1 cellular context compared by ENCODE assay signal in the genomic region with DNA sequence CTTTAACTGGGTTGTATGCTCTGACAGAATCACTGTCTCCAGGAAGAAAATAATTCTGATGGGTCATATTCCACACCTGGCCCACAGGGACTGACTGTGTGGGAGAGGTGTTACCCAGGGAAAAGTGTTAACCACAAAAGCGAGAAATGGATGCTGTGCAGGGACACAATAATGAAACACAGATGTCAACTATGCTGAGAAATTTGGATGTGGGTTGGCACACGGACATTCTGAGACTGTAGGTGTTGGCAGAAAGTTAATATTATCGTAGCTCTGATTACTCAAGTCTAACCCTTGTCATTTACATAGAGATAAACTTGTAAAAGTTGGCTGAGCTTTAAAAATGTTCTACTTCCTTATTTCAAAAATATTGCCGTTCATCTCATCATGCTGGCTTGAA.
TF ChIP-seq lines count a peak whose summit lies in the region.

No MANE protein-coding gene starts in this region.

TF ChIP-seq in GM12878, 131 proteins besides CTCF, POLR2A, EP300 and RAD21:
- TF ChIP-seq YY1 (IDR thresholded peaks at IDR 0.05; ENCODE audit: low read depth, low read length): no peak
- TF ChIP-seq MTA2 (IDR thresholded peaks at IDR 0.05; ENCODE audit: low read depth): 0 out of 2 replicates have a peak, but pooled peaks have one; percentile 36
- TF ChIP-seq, protein P1, sequence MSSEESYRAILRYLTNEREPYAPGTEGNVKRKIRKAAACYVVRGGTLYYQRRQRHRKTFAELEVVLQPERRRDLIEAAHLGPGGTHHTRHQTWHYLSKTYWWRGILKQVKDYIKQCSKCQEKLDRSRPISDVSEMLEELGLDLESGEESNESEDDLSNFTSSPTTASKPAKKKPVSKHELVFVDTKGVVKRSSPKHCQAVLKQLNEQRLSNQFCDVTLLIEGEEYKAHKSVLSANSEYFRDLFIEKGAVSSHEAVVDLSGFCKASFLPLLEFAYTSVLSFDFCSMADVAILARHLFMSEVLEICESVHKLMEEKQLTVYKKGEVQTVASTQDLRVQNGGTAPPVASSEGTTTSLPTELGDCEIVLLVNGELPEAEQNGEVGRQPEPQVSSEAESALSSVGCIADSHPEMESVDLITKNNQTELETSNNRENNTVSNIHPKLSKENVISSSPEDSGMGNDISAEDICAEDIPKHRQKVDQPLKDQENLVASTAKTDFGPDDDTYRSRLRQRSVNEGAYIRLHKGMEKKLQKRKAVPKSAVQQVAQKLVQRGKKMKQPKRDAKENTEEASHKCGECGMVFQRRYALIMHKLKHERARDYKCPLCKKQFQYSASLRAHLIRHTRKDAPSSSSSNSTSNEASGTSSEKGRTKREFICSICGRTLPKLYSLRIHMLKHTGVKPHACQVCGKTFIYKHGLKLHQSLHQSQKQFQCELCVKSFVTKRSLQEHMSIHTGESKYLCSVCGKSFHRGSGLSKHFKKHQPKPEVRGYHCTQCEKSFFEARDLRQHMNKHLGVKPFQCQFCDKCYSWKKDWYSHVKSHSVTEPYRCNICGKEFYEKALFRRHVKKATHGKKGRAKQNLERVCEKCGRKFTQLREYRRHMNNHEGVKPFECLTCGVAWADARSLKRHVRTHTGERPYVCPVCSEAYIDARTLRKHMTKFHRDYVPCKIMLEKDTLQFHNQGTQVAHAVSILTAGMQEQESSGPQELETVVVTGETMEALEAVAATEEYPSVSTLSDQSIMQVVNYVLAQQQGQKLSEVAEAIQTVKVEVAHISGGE (CRISPR knock-in tag; IDR thresholded peaks at IDR 0.05): no peak
- TF ChIP-seq SRF (IDR thresholded peaks at IDR 0.05; ENCODE audit: low read depth in 2 of 2, low read length in 2 of 2): no peak
- peak; percentile 60; the same call in 1 of the 2 replicates for TF ChIP-seq IKZF1 (conservative IDR thresholded peaks at IDR 0.05)
- TF ChIP-seq, protein P2, sequence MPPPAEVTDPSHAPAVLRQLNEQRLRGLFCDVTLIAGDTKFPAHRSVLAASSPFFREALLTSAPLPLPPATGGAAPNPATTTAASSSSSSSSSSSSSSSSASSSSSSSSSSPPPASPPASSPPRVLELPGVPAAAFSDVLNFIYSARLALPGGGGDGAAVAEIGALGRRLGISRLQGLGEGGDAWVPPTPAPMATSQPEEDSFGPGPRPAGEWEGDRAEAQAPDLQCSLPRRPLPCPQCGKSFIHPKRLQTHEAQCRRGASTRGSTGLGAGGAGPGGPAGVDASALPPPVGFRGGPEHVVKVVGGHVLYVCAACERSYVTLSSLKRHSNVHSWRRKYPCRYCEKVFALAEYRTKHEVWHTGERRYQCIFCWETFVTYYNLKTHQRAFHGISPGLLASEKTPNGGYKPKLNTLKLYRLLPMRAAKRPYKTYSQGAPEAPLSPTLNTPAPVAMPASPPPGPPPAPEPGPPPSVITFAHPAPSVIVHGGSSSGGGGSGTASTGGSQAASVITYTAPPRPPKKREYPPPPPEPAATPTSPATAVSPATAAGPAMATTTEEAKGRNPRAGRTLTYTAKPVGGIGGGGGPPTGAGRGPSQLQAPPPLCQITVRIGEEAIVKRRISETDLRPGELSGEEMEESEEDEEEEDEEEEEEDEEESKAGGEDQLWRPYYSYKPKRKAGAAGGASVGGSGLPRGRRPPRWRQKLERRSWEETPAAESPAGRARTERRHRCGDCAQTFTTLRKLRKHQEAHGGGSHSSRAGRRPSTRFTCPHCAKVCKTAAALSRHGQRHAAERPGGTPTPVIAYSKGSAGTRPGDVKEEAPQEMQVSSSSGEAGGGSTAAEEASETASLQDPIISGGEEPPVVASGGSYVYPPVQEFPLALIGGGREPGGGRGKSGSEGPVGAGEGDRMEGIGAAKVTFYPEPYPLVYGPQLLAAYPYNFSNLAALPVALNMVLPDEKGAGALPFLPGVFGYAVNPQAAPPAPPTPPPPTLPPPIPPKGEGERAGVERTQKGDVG (CRISPR knock-in tag; IDR thresholded peaks at IDR 0.05): no peak
- no peak for TF ChIP-seq JUND (IDR thresholded peaks at IDR 0.05; ENCODE audit: low read depth, low read length)
- TF ChIP-seq, protein P3, sequence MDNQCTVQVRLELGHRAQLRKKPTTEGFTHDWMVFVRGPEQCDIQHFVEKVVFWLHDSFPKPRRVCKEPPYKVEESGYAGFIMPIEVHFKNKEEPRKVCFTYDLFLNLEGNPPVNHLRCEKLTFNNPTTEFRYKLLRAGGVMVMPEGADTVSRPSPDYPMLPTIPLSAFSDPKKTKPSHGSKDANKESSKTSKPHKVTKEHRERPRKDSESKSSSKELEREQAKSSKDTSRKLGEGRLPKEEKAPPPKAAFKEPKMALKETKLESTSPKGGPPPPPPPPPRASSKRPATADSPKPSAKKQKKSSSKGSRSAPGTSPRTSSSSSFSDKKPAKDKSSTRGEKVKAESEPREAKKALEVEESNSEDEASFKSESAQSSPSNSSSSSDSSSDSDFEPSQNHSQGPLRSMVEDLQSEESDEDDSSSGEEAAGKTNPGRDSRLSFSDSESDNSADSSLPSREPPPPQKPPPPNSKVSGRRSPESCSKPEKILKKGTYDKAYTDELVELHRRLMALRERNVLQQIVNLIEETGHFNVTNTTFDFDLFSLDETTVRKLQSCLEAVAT (IDR thresholded peaks at IDR 0.05): no peak
- no peak for TF ChIP-seq RELA (IDR thresholded peaks at IDR 0.05; ENCODE audit: borderline replicate concordance, partially characterized antibody)
- peak; percentile 27; the same call in 1 of the 2 replicates for TF ChIP-seq RUNX3 (IDR thresholded peaks at IDR 0.05; ENCODE audit: low read length)
- TF ChIP-seq CHD2 (IDR thresholded peaks at IDR 0.05; ENCODE audit: borderline replicate concordance, low read depth, low read length): no peak
- TF ChIP-seq, protein P4, sequence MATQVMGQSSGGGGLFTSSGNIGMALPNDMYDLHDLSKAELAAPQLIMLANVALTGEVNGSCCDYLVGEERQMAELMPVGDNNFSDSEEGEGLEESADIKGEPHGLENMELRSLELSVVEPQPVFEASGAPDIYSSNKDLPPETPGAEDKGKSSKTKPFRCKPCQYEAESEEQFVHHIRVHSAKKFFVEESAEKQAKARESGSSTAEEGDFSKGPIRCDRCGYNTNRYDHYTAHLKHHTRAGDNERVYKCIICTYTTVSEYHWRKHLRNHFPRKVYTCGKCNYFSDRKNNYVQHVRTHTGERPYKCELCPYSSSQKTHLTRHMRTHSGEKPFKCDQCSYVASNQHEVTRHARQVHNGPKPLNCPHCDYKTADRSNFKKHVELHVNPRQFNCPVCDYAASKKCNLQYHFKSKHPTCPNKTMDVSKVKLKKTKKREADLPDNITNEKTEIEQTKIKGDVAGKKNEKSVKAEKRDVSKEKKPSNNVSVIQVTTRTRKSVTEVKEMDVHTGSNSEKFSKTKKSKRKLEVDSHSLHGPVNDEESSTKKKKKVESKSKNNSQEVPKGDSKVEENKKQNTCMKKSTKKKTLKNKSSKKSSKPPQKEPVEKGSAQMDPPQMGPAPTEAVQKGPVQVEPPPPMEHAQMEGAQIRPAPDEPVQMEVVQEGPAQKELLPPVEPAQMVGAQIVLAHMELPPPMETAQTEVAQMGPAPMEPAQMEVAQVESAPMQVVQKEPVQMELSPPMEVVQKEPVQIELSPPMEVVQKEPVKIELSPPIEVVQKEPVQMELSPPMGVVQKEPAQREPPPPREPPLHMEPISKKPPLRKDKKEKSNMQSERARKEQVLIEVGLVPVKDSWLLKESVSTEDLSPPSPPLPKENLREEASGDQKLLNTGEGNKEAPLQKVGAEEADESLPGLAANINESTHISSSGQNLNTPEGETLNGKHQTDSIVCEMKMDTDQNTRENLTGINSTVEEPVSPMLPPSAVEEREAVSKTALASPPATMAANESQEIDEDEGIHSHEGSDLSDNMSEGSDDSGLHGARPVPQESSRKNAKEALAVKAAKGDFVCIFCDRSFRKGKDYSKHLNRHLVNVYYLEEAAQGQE (IDR thresholded peaks at IDR 0.05; ENCODE audit: low read depth, low read length): no peak
- TF ChIP-seq EZH2 (IDR thresholded peaks at IDR 0.05; ENCODE audit: borderline replicate concordance, control insufficient read depth, low read depth, low read length): no peak
- TF ChIP-seq HCFC1 (IDR thresholded peaks at IDR 0.05; ENCODE audit: low read length): no peak
- TF ChIP-seq, protein P5, sequence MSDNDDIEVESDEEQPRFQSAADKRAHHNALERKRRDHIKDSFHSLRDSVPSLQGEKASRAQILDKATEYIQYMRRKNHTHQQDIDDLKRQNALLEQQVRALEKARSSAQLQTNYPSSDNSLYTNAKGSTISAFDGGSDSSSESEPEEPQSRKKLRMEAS (IDR thresholded peaks at IDR 0.05; ENCODE audit: low read depth, low read length): no peak
- TF ChIP-seq, protein P6, sequence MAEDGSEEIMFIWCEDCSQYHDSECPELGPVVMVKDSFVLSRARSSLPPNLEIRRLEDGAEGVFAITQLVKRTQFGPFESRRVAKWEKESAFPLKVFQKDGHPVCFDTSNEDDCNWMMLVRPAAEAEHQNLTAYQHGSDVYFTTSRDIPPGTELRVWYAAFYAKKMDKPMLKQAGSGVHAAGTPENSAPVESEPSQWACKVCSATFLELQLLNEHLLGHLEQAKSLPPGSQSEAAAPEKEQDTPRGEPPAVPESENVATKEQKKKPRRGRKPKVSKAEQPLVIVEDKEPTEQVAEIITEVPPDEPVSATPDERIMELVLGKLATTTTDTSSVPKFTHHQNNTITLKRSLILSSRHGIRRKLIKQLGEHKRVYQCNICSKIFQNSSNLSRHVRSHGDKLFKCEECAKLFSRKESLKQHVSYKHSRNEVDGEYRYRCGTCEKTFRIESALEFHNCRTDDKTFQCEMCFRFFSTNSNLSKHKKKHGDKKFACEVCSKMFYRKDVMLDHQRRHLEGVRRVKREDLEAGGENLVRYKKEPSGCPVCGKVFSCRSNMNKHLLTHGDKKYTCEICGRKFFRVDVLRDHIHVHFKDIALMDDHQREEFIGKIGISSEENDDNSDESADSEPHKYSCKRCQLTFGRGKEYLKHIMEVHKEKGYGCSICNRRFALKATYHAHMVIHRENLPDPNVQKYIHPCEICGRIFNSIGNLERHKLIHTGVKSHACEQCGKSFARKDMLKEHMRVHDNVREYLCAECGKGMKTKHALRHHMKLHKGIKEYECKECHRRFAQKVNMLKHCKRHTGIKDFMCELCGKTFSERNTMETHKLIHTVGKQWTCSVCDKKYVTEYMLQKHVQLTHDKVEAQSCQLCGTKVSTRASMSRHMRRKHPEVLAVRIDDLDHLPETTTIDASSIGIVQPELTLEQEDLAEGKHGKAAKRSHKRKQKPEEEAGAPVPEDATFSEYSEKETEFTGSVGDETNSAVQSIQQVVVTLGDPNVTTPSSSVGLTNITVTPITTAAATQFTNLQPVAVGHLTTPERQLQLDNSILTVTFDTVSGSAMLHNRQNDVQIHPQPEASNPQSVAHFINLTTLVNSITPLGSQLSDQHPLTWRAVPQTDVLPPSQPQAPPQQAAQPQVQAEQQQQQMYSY (CRISPR knock-in tag; IDR thresholded peaks at IDR 0.05): no peak
- peak; percentile 46 to 63; a peak in 2 of 4 replicates for TF ChIP-seq IKZF2 (IDR thresholded peaks at IDR 0.05)
- no peak for TF ChIP-seq HDGF (IDR thresholded peaks at IDR 0.05)
- TF ChIP-seq STAT1 (conservative IDR thresholded peaks at IDR 0.05): no peak
- TF ChIP-seq ZBED1 (IDR thresholded peaks at IDR 0.05; ENCODE audit: borderline replicate concordance): no peak
- TF ChIP-seq HDAC2 (IDR thresholded peaks at IDR 0.05): no peak
- TF ChIP-seq, protein P7, sequence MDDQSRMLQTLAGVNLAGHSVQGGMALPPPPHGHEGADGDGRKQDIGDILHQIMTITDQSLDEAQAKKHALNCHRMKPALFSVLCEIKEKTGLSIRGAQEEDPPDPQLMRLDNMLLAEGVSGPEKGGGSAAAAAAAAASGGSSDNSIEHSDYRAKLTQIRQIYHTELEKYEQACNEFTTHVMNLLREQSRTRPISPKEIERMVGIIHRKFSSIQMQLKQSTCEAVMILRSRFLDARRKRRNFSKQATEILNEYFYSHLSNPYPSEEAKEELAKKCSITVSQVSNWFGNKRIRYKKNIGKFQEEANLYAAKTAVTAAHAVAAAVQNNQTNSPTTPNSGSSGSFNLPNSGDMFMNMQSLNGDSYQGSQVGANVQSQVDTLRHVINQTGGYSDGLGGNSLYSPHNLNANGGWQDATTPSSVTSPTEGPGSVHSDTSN (IDR thresholded peaks at IDR 0.05; ENCODE audit: insufficient replicate concordance, low read depth, low read length): no peak
- no peak for TF ChIP-seq ZNF217 (IDR thresholded peaks at IDR 0.05)
- TF ChIP-seq, protein P8, sequence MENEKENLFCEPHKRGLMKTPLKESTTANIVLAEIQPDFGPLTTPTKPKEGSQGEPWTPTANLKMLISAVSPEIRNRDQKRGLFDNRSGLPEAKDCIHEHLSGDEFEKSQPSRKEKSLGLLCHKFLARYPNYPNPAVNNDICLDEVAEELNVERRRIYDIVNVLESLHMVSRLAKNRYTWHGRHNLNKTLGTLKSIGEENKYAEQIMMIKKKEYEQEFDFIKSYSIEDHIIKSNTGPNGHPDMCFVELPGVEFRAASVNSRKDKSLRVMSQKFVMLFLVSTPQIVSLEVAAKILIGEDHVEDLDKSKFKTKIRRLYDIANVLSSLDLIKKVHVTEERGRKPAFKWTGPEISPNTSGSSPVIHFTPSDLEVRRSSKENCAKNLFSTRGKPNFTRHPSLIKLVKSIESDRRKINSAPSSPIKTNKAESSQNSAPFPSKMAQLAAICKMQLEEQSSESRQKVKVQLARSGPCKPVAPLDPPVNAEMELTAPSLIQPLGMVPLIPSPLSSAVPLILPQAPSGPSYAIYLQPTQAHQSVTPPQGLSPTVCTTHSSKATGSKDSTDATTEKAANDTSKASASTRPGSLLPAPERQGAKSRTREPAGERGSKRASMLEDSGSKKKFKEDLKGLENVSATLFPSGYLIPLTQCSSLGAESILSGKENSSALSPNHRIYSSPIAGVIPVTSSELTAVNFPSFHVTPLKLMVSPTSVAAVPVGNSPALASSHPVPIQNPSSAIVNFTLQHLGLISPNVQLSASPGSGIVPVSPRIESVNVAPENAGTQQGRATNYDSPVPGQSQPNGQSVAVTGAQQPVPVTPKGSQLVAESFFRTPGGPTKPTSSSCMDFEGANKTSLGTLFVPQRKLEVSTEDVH (IDR thresholded peaks at IDR 0.05; ENCODE audit: low read depth, partially characterized antibody): no peak
- TF ChIP-seq BACH1 (IDR thresholded peaks at IDR 0.05; ENCODE audit: borderline replicate concordance): no peak
- no peak for TF ChIP-seq SPI1 (IDR thresholded peaks at IDR 0.05; ENCODE audit: borderline replicate concordance, insufficient read depth, low read depth, low read length)
- TF ChIP-seq SIN3A (IDR thresholded peaks at IDR 0.05; ENCODE audit: low read depth, low read length): no peak
- no peak for TF ChIP-seq EGR1 (IDR thresholded peaks at IDR 0.05; ENCODE audit: borderline replicate concordance in 1 of 2, low read depth in 2 of 2, low read length in 2 of 2)
- no peak for TF ChIP-seq CBX5 (IDR thresholded peaks at IDR 0.05; ENCODE audit: low read depth)
- TF ChIP-seq CBX3 (IDR thresholded peaks at IDR 0.05; ENCODE audit: borderline replicate concordance, low read depth): no peak
- no peak for TF ChIP-seq FOS (IDR thresholded peaks at IDR 0.05; ENCODE audit: borderline replicate concordance, extremely low read depth, insufficient read length)
- TF ChIP-seq FOXM1 (IDR thresholded peaks at IDR 0.05; ENCODE audit: low read depth, low read length): no peak
- no peak for TF ChIP-seq TARDBP (IDR thresholded peaks at IDR 0.05; ENCODE audit: borderline replicate concordance)
